27 cellular contexts compared by ENCODE assay signal in genomic region chr18:70453058-70453775, GRCh38.
DNase-seq lines count a peak whose midpoint lies in the region; ATAC-seq and TF ChIP-seq lines count a peak whose summit lies in the region.
"Had no signal": no experiment of that assay in that cellular context is flagged by ENCODE, and none has a peak within 500 bp of the region (broad histone marks: within the 10 kb centered on the region; RNA-seq: fewer than 3 reads in every experiment).

No MANE protein-coding gene starts in this region.

- no peak for DNase-seq in mammary epithelial cell
- no peak for DNase-seq in breast epithelium (ENCODE audit: low spot score in 2 of 2)
- DNase-seq in amniotic epithelial cell (ENCODE audit: low read depth), result peak; percentile 71
- peak; percentile 6 to 22 for DNase-seq in foreskin fibroblast
- no peak for DNase-seq in transverse colon
- DNase-seq in heart right ventricle, result no peak
- DNase-seq: activated CD4-positive, alpha-beta T cell treated with anti-CD3 and anti-CD28 coated beads, Interleukin-2, amount 10 ng/mL, durations not matched to agents 7 days and 5 days; activated effector memory CD4-positive, alpha-beta T cell treated with Interleukin-2 at 50 U/mL for 16 hours; adrenal gland; central memory CD4-positive, alpha-beta T cell; DMS 273 treated with DMSO at 0.1 percent for 48 hours; effector memory CD8-positive, alpha-beta T cell; GF-D8; naive thymus-derived CD4-positive, alpha-beta T cell; NCI-H1048; NCI-H2081; NCI-H524; sigmoid colon; stimulated activated CD4-positive, alpha-beta T cell treated with anti-CD3 and anti-CD28 coated beads, Interleukin-2, amount 100 ng/mL, for 24 hours; stimulated activated naive CD8-positive, alpha-beta T cell treated with anti-CD3 and anti-CD28 coated beads, Interleukin-15, amount 100 ng/mL, for 72 hours; T-helper 1 cell had no signal

- H3K36me3 ChIP-seq in mammary epithelial cell (ENCODE audit: insufficient read depth, low read length) (no peaks in the 10 kb centered on the region), breast epithelium (no peaks in the 10 kb centered on the region), transverse colon (no peaks in the 10 kb centered on the region), heart right ventricle (no peaks in the 10 kb centered on the region)
- H3K36me3 ChIP-seq: adrenal gland, sigmoid colon, upper lobe of left lung had no signal

- no peak overlapping the region for H3K4me3 ChIP-seq in mammary epithelial cell (replicated peaks in 1 of 3; ENCODE audit: insufficient read depth in 1 of 3, low read depth in 2 of 3, low read length in 3 of 3)
- H3K4me3 ChIP-seq in breast epithelium, result no peak overlapping the region
- H3K4me3 ChIP-seq in foreskin fibroblast (ENCODE audit: low read depth in 1 of 2, low read length in 2 of 2), result no peak overlapping the region
- no peak overlapping the region for H3K4me3 ChIP-seq in transverse colon
- H3K4me3 ChIP-seq in heart right ventricle, result no peak overlapping the region
- H3K4me3 ChIP-seq: adrenal gland, GM12878, sigmoid colon, upper lobe of left lung had no signal

- H3K9ac ChIP-seq in mammary epithelial cell (ENCODE audit: insufficient read depth, low read length), result no peak overlapping the region
- H3K9ac ChIP-seq: parathyroid adenoma had no signal

- CTCF ChIA-PET in mammary epithelial cell (lab: Charles Lee; ENCODE audit: low non-redundant PET), result no interaction called here

- no peaks in the 10 kb centered on the region for H3K79me2 ChIP-seq in mammary epithelial cell (ENCODE audit: insufficient read depth, low read length)
- H3K79me2 ChIP-seq: parathyroid adenoma had no signal

- H3K9me3 ChIP-seq in mammary epithelial cell (replicated peaks; ENCODE audit: insufficient read depth, low read length), result no peaks in the 10 kb centered on the region
- H3K9me3 ChIP-seq in breast epithelium, result no peaks in the 10 kb centered on the region
- H3K9me3 ChIP-seq in transverse colon, result no peaks in the 10 kb centered on the region
- no peaks in the 10 kb centered on the region for H3K9me3 ChIP-seq in heart right ventricle
- H3K9me3 ChIP-seq: adrenal gland, sigmoid colon, upper lobe of left lung had no signal

- no peak overlapping the region for H3K4me2 ChIP-seq in mammary epithelial cell (ENCODE audit: insufficient read depth, low read depth, low read length)

- H3K27ac ChIP-seq in mammary epithelial cell (ENCODE audit: insufficient read depth, low read depth, low read length), result no peak overlapping the region
- H3K27ac ChIP-seq in breast epithelium, result no peak overlapping the region
- no peak overlapping the region for H3K27ac ChIP-seq in transverse colon
- no peak overlapping the region for H3K27ac ChIP-seq in heart right ventricle
- H3K27ac ChIP-seq: adrenal gland, parathyroid adenoma, sigmoid colon, upper lobe of left lung had no signal

- in situ Hi-C loops in mammary epithelial cell (cut with MboI; ENCODE audit: low sequenced_read_pairs in 2 of 2), result loop anchor here in 1 of 2 donors (25.0 kb wide), 1 partner anchor 641 kb away; no protein-coding TSS in a partner anchor
- in situ Hi-C loops in transverse colon (cut with MboI; ENCODE audit: low pct_ligation_motif_present in 1 of 4, low pct_unique_long_range_greater_than_20kb in 1 of 4, low sequenced_read_pairs in 3 of 4), result no loop called here

- no TSS peak for BruUV-seq in mammary epithelial cell (replicated peaks; lab: Mats Ljungman, UMichigan)

- intact Hi-C loops in mammary epithelial cell (cut with micrococcal nuclease), result loop anchor here (5.0 to 10.0 kb wide), 3 partner anchors 366 to 1606 kb away; no protein-coding TSS in a partner anchor
- intact Hi-C loops in breast epithelium (cut with DNase I; ENCODE audit: low total_unique reads), result no loop called here
- intact Hi-C loops in transverse colon (cut with DNase I; ENCODE audit: low total_unique reads), result no loop called here
- intact Hi-C loops in heart right ventricle (cut with DNase I), result loop anchor here in 7 of 10 donors (5.0 kb wide), 3 partner anchors 256 to 281 kb away; no protein-coding TSS in a partner anchor

- H3K4me1 ChIP-seq in mammary epithelial cell (ENCODE audit: insufficient read depth, low read length) (no peaks in the 10 kb centered on the region), breast epithelium (no peaks in the 10 kb centered on the region), transverse colon (peaks cover 0 to 4% (median 0%) of the 10 kb centered on the region in 4 donors), heart right ventricle (no peaks in the 10 kb centered on the region)
- H3K4me1 ChIP-seq: adrenal gland, parathyroid adenoma, upper lobe of left lung had no signal

- H3K27me3 ChIP-seq in mammary epithelial cell (ENCODE audit: insufficient read depth, low read length) (no peaks in the 10 kb centered on the region), breast epithelium (no peaks in the 10 kb centered on the region), transverse colon (no peaks in the 10 kb centered on the region), heart right ventricle (peaks cover 0 to 12% (median 4%) of the 10 kb centered on the region in 7 donors)
- H3K27me3 ChIP-seq: adrenal gland, sigmoid colon, upper lobe of left lung had no signal

- dilution Hi-C loops in mammary epithelial cell (cut with HindIII; ENCODE audit: low sequenced_read_pairs), result no loop called here

- TF ChIP-seq POLR2A in breast epithelium (IDR thresholded peaks at IDR 0.05) (no peak), transverse colon (IDR thresholded peaks at IDR 0.05) (no peak)

- TF ChIP-seq CTCF in mammary epithelial cell (conservative IDR thresholded peaks at IDR 0.05 in 1 of 2, IDR thresholded peaks at IDR 0.05 in 1 of 2; ENCODE audit: extremely low read depth in 1 of 2, insufficient read depth in 1 of 2, low read depth in 1 of 2, low read length in 2 of 2), result no peak
- no peak for TF ChIP-seq CTCF in breast epithelium (IDR thresholded peaks at IDR 0.05)
- no peak for TF ChIP-seq CTCF in foreskin fibroblast (IDR thresholded peaks at IDR 0.05; ENCODE audit: low read depth, low read length)
- TF ChIP-seq CTCF in transverse colon (IDR thresholded peaks at IDR 0.05), result no peak
- TF ChIP-seq CTCF in heart right ventricle (IDR thresholded peaks at IDR 0.05), result no peak

- ATAC-seq in HG03025 (IDR thresholded peaks at IDR 0.05; ENCODE audit: low FRiP score, unreplicated experiment) (no peak), GM18520 (IDR thresholded peaks at IDR 0.05; ENCODE audit: unreplicated experiment) (no peak), heart right ventricle (no peak)
- ATAC-seq: effector memory CD8-positive, alpha-beta T cell; GM12878; HCT116; naive thymus-derived CD4-positive, alpha-beta T cell; stimulated activated naive CD8-positive, alpha-beta T cell treated with anti-CD3 and anti-CD28 coated beads, Interleukin-15, amount 100 ng/mL, for 72 hours had no signal

- H2AFZ ChIP-seq in mammary epithelial cell (ENCODE audit: low read depth, low read length), result peak overlapping the region; percentile 42
- H2AFZ ChIP-seq: parathyroid adenoma had no signal

- no peaks in the 10 kb centered on the region for H4K20me1 ChIP-seq in mammary epithelial cell (ENCODE audit: insufficient read depth, low read length)

- no peak for TF ChIP-seq EP300 in transverse colon (IDR thresholded peaks at IDR 0.05; ENCODE audit: low read depth)

- 84% methylated on average over 12 of the region's 12 CpGs for WGBS in mammary epithelial cell (ENCODE audit: low coverage, missing lambda C conversion rate)
- WGBS in transverse colon (ENCODE audit: low coverage in 1 of 2), 2 donors, result 72 to 77% methylated on average over 6 to 12 of the region's 12 CpGs
- WGBS in heart right ventricle, 2 donors, result 70 to 73% methylated on average over 12 of the region's 12 CpGs

Comparison
In these comparisons a context has a peak if more than half of its experiments do, and no peak if none do; other contexts are left out.
1. intact Hi-C loops: an anchor here in mammary epithelial cell (5.0 to 10.0 kb wide) and heart right ventricle (5.0 kb wide); none called in breast epithelium and transverse colon.
2. DNase-seq: peak in amniotic epithelial cell (single experiment) and foreskin fibroblast (2 of 2); none in mammary epithelial cell (single experiment), breast epithelium (0 of 2), transverse colon (single experiment) and heart right ventricle (0 of 2).